In the genomic region with DNA sequence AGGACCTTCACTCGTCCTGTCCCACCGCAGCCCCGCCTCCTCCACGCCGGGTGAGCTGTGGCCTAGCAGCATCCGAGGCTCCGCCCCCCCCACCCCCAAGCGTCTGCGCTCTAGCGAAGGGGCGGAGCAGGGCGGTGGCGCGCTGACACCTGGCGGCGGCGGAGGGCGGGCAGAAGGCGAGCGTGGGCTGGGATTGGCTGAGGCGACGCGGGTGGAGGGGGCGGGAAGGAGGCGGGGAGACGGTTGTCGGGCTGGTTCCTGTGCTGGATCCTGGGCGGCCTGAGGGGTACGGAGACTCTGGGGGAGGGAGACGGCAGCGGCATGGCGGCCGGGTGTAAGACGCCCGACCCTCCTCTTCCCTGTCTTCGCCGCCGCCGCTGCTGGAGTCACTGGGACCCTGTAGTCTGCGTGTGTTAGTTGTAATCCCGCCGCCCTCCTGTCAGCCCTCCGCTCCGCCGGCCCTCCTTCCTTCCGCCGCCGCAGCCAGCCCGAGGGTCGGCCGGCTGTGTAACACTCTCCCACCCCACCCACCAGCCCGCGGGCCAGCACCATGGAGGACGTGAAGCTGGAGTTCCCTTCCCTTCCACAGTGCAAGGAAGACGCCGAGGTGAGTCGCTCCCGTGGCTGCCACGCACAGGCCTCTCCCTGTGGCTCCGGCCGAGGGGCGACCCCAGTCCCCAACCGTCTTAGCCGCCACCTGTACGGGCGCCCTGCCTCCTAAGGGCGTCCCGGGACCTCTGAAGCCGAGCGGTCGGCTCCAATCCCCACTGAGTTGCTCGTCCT, we compare ENCODE assay signal across 8 cellular contexts. TPM values are rescaled to one million over a fixed set of nuclear protein-coding genes. Genes with fewer than 3 reads are reported as not detected.
DNase-seq lines count a peak whose midpoint lies in the region; ATAC-seq and TF ChIP-seq lines count a peak whose summit lies in the region.

A gene with protein sequence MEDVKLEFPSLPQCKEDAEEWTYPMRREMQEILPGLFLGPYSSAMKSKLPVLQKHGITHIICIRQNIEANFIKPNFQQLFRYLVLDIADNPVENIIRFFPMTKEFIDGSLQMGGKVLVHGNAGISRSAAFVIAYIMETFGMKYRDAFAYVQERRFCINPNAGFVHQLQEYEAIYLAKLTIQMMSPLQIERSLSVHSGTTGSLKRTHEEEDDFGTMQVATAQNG (plus strand): TSS at position 242 of the 783 bp plus-strand sequence. CDS start 309 bp downstream, at position 551.

- ATAC-seq in GM19023 (IDR thresholded peaks at IDR 0.05; ENCODE audit: unreplicated experiment) (peak; percentile 92), HG03196 (IDR thresholded peaks at IDR 0.05; ENCODE audit: unreplicated experiment) (peak; percentile 93), WTC11 (peak; percentile 95)

- DNase-seq in AG08396 (ENCODE audit: low spot score) = peak; percentile 96
- peak; percentile 98 for DNase-seq in NCI-H226
- DNase-seq in WTC11 (ENCODE audit: low spot score) = peak; percentile 100
- peak; percentile 98 to 99 for DNase-seq in cardiac fibroblast (ENCODE audit: low read depth in 2 of 2)
- peak; percentile 95 for DNase-seq in iPS-NIHi7 (ENCODE audit: extremely low spot score)
- peak; percentile 96 for DNase-seq in smooth muscle cell (lab: John Stamatoyannopoulos, UW; ENCODE audit: unreplicated experiment)

- peaks cover 15% of the 10 kb centered on the region for H4K20me1 ChIP-seq in smooth muscle cell (ENCODE audit: low read depth)

- no peaks in the 10 kb centered on the region for H3K27me3 ChIP-seq in smooth muscle cell (ENCODE audit: low read depth)

- peak within 1 kb of the TSS; percentile 99 for H3K4me3 Mint-ChIP-seq in WTC11

- H3K27me3 Mint-ChIP-seq in WTC11 (ENCODE audit: low read depth) = no peaks in the 10 kb centered on the region

- H3K9me3 Mint-ChIP-seq in WTC11 = peaks cover 5% of the 10 kb centered on the region

- H3K9ac ChIP-seq in smooth muscle cell (ENCODE audit: low read depth) = peak within 1 kb of the TSS; percentile 86

- H3K4me1 ChIP-seq in smooth muscle cell (ENCODE audit: low read depth) = peaks cover 6% of the 10 kb centered on the region

- peaks cover 20% of the 10 kb centered on the region for H3K36me3 Mint-ChIP-seq in WTC11

- peak within 1 kb of the TSS; percentile 72 for H3K27ac ChIP-seq in smooth muscle cell (ENCODE audit: low read depth)

- CTCF ChIA-PET in WTC11 (lab: Charles Lee) = interaction anchor here (0.5 to 1.9 kb wide), 5 partner anchors 47 to 1870 kb away, joined by 3 to 6 read pairs (median 3); no protein-coding TSS in a partner anchor

- H3K27ac Mint-ChIP-seq in WTC11 = peak within 1 kb of the TSS; percentile 100

- peak within 1 kb of the TSS; percentile 88 for H3K4me2 ChIP-seq in smooth muscle cell

- no peak for TF ChIP-seq CTCF in WTC11 (IDR thresholded peaks at IDR 0.05)
- no peak for TF ChIP-seq CTCF in cardiac fibroblast (IDR thresholded peaks at IDR 0.05; ENCODE audit: low read depth, low read length)
- TF ChIP-seq CTCF in smooth muscle cell (IDR thresholded peaks at IDR 0.05; ENCODE audit: borderline replicate concordance, insufficient read depth, poor library complexity, severe bottlenecking) = peak; percentile 10

- no peaks in the 10 kb centered on the region for H3K9me3 ChIP-seq in smooth muscle cell (replicated peaks; ENCODE audit: low read depth)

- peak within 1 kb of the TSS; percentile 83 for H2AFZ ChIP-seq in smooth muscle cell (ENCODE audit: low read depth)

- H3K4me3 ChIP-seq in cardiac fibroblast (replicated peaks in 1 of 2; ENCODE audit: low read depth in 2 of 2, low read length in 2 of 2) = peak within 1 kb of the TSS; percentile 97 to 99
- peak within 1 kb of the TSS; percentile 71 for H3K4me3 ChIP-seq in smooth muscle cell

- peaks cover 16% of the 10 kb centered on the region for H3K36me3 ChIP-seq in smooth muscle cell (ENCODE audit: low read depth)

- H3K4me1 Mint-ChIP-seq in WTC11 = peaks cover 40% of the 10 kb centered on the region

- peaks cover 14% of the 10 kb centered on the region for H3F3A ChIP-seq in smooth muscle cell (ENCODE audit: low read depth)

- WGBS in smooth muscle cell (ENCODE audit: low lambda C conversion rate) = under 1% methylated on average over 43 of the region's 72 CpGs

- H3K79me2 ChIP-seq in smooth muscle cell (ENCODE audit: low read depth) = peaks cover 32% of the 10 kb centered on the region

- POLR2A ChIA-PET in WTC11 (lab: Charles Lee) = interaction anchor here (0.6 to 1.7 kb wide), 7 partner anchors 13 to 178 kb away, joined by 3 to 19 read pairs (median 5); a partner anchor contains a TSS

TF ChIP-seq in WTC11, 78 proteins besides CTCF, POLR2A, EP300 and RAD21 (continues in another document):
- TF ChIP-seq ZNF219 (CRISPR knock-in tag; IDR thresholded peaks at IDR 0.05; ENCODE audit: borderline replicate concordance) = no peak
- 0 out of 2 replicates have a peak, but pooled peaks have one; percentile 19 for TF ChIP-seq NFE2L1 (CRISPR knock-in tag; IDR thresholded peaks at IDR 0.05)
- 0 out of 2 replicates have a peak, but pooled peaks have one; percentile 43 for TF ChIP-seq CREM (CRISPR knock-in tag; IDR thresholded peaks at IDR 0.05)
- peak; percentile 22; the same call in 1 of the 2 replicates for TF ChIP-seq FOXP1 (CRISPR knock-in tag; IDR thresholded peaks at IDR 0.05; ENCODE audit: borderline replicate concordance)
- TF ChIP-seq RELA (CRISPR knock-in tag; IDR thresholded peaks at IDR 0.05; ENCODE audit: borderline replicate concordance) = no peak
- TF ChIP-seq PRRX2 (CRISPR knock-in tag; IDR thresholded peaks at IDR 0.05) = no peak
- TF ChIP-seq, protein P1, sequence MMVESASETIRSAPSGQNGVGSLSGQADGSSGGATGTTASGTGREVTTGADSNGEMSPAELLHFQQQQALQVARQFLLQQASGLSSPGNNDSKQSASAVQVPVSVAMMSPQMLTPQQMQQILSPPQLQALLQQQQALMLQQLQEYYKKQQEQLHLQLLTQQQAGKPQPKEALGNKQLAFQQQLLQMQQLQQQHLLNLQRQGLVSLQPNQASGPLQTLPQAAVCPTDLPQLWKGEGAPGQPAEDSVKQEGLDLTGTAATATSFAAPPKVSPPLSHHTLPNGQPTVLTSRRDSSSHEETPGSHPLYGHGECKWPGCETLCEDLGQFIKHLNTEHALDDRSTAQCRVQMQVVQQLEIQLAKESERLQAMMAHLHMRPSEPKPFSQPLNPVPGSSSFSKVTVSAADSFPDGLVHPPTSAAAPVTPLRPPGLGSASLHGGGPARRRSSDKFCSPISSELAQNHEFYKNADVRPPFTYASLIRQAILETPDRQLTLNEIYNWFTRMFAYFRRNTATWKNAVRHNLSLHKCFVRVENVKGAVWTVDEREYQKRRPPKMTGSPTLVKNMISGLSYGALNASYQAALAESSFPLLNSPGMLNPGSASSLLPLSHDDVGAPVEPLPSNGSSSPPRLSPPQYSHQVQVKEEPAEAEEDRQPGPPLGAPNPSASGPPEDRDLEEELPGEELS (CRISPR knock-in tag; IDR thresholded peaks at IDR 0.05) = peak; percentile 70; the same call in 1 of the 2 replicates
- TF ChIP-seq, protein P2, sequence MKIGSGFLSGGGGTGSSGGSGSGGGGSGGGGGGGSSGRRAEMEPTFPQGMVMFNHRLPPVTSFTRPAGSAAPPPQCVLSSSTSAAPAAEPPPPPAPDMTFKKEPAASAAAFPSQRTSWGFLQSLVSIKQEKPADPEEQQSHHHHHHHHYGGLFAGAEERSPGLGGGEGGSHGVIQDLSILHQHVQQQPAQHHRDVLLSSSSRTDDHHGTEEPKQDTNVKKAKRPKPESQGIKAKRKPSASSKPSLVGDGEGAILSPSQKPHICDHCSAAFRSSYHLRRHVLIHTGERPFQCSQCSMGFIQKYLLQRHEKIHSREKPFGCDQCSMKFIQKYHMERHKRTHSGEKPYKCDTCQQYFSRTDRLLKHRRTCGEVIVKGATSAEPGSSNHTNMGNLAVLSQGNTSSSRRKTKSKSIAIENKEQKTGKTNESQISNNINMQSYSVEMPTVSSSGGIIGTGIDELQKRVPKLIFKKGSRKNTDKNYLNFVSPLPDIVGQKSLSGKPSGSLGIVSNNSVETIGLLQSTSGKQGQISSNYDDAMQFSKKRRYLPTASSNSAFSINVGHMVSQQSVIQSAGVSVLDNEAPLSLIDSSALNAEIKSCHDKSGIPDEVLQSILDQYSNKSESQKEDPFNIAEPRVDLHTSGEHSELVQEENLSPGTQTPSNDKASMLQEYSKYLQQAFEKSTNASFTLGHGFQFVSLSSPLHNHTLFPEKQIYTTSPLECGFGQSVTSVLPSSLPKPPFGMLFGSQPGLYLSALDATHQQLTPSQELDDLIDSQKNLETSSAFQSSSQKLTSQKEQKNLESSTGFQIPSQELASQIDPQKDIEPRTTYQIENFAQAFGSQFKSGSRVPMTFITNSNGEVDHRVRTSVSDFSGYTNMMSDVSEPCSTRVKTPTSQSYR (CRISPR knock-in tag; IDR thresholded peaks at IDR 0.05) = 0 out of 2 replicates have a peak, but pooled peaks have one; percentile 33
- TF ChIP-seq, protein P3, sequence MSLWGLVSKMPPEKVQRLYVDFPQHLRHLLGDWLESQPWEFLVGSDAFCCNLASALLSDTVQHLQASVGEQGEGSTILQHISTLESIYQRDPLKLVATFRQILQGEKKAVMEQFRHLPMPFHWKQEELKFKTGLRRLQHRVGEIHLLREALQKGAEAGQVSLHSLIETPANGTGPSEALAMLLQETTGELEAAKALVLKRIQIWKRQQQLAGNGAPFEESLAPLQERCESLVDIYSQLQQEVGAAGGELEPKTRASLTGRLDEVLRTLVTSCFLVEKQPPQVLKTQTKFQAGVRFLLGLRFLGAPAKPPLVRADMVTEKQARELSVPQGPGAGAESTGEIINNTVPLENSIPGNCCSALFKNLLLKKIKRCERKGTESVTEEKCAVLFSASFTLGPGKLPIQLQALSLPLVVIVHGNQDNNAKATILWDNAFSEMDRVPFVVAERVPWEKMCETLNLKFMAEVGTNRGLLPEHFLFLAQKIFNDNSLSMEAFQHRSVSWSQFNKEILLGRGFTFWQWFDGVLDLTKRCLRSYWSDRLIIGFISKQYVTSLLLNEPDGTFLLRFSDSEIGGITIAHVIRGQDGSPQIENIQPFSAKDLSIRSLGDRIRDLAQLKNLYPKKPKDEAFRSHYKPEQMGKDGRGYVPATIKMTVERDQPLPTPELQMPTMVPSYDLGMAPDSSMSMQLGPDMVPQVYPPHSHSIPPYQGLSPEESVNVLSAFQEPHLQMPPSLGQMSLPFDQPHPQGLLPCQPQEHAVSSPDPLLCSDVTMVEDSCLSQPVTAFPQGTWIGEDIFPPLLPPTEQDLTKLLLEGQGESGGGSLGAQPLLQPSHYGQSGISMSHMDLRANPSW (CRISPR knock-in tag; conservative IDR thresholded peaks at IDR 0.05; ENCODE audit: low read depth) = no peak

RNA-seq across cellular contexts. Expression of the gene that starts here (rescaled TPM):
- total RNA-seq in WTC11 (2021) (21.1 to 22.8 TPM (median 21.4 TPM) in 3 replicates), smooth muscle cell (17.9 and 20.3 TPM in 2 replicates)
- 8.5 TPM in 2 replicates for polyA plus RNA-seq in smooth muscle cell

Comparison
In these comparisons a context has a peak if more than half of its experiments do, and no peak if none do; other contexts are left out.
1. Peak in every context shown above with its lines: DNase-seq, ATAC-seq, H3K4me3 ChIP-seq and H3K27ac ChIP-seq.